ENCODE assay signal across 16 cellular contexts in genomic region chr18:80006726-80007125, GRCh38. TPM values are rescaled to one million over a fixed set of nuclear protein-coding genes. Genes with fewer than 3 reads are reported as not detected.
DNase-seq lines count a peak whose midpoint lies in the region; ATAC-seq lines count a peak whose summit lies in the region.
"Had no signal": no experiment of that assay in that cellular context is flagged by ENCODE, and none has a peak within 500 bp of the region (broad histone marks: within the 10 kb centered on the region; RNA-seq: fewer than 3 reads in every experiment).

No MANE protein-coding gene starts in this region.

- H3K27me3 ChIP-seq in HUES64 (ENCODE audit: insufficient read depth, low read length): no peaks in the 10 kb centered on the region
- H3K27me3 ChIP-seq in naive thymus-derived CD4-positive, alpha-beta T cell (ENCODE audit: control insufficient read depth in 2 of 2, insufficient read depth in 2 of 2, low read length in 2 of 2): no peaks in the 10 kb centered on the region
- H3K27me3 ChIP-seq: BLaER1 had no signal

- WGBS in HUES64: 47% methylated on average over 7 of the region's 7 CpGs

- H3K36me3 ChIP-seq in HUES64 (ENCODE audit: insufficient read depth, low read length): no peaks in the 10 kb centered on the region
- H3K36me3 ChIP-seq in naive thymus-derived CD4-positive, alpha-beta T cell (ENCODE audit: control insufficient read depth in 2 of 3, insufficient read depth in 3 of 3, low read length in 3 of 3): no peaks in the 10 kb centered on the region
- H3K36me3 ChIP-seq: HAP-1 had no signal

- POLR2A ChIA-PET in naive thymus-derived CD4-positive, alpha-beta T cell (lab: Charles Lee): no interaction called here

- intact Hi-C loops in naive thymus-derived CD4-positive, alpha-beta T cell (cut with micrococcal nuclease): no loop called here

- H3K9me3 Mint-ChIP-seq in naive thymus-derived CD4-positive, alpha-beta T cell: peaks cover 0 to 65% (median 21%) of the 10 kb centered on the region in 11 donors

- H3K4me1 ChIP-seq in HUES64 (ENCODE audit: insufficient read depth, low read length): no peaks in the 10 kb centered on the region; the same call in 1 of the 2 replicates
- no peaks in the 10 kb centered on the region for H3K4me1 ChIP-seq in naive thymus-derived CD4-positive, alpha-beta T cell (ENCODE audit: control insufficient read depth in 2 of 2, insufficient read depth in 2 of 2, low read length in 2 of 2)
- H3K4me1 ChIP-seq: BLaER1, HAP-1 had no signal

- no peaks in the 10 kb centered on the region for H3K4me1 Mint-ChIP-seq in naive thymus-derived CD4-positive, alpha-beta T cell
- H3K4me1 Mint-ChIP-seq: CD4-positive, alpha-beta memory T cell had no signal

- DNase-seq in ELF-1 (ENCODE audit: low read depth, low spot score) (peak; percentile 60), NCI-H82 (lab: John Stamatoyannopoulos, UW) (peak; percentile 71)
- no peak for DNase-seq in naive thymus-derived CD4-positive, alpha-beta T cell
- DNase-seq: CD4-positive, alpha-beta memory T cell; KG1; NCI-H1417 treated with DMSO at 0.1 percent for 48 hours; NCI-H2029; NCI-H2171; NCI-H510A; T-helper 1 cell had no signal

- H3K27me3 Mint-ChIP-seq in naive thymus-derived CD4-positive, alpha-beta T cell: no peaks in the 10 kb centered on the region
- H3K27me3 Mint-ChIP-seq: CD4-positive, alpha-beta memory T cell had no signal

- no peak overlapping the region for H3K4me3 ChIP-seq in HUES64 (ENCODE audit: low read length)
- H3K4me3 ChIP-seq in iPS-18c (ENCODE audit: insufficient read depth, low read depth, low read length): 0 out of 2 replicates have a peak overlapping the region, but pooled peaks have one; percentile 3
- no peak overlapping the region for H3K4me3 ChIP-seq in naive thymus-derived CD4-positive, alpha-beta T cell (ENCODE audit: low read length)
- H3K4me3 ChIP-seq: BLaER1, HAP-1 had no signal

- H3K27ac ChIP-seq in HUES64 (ENCODE audit: low read depth, low read length): peak overlapping the region; percentile 55; the same call in 1 of the 2 replicates
- no peak overlapping the region for H3K27ac ChIP-seq in naive thymus-derived CD4-positive, alpha-beta T cell (ENCODE audit: low read depth, low read length)
- H3K27ac ChIP-seq: BLaER1 had no signal

- H3K27ac Mint-ChIP-seq in naive thymus-derived CD4-positive, alpha-beta T cell: no peak overlapping the region
- H3K27ac Mint-ChIP-seq: CD4-positive, alpha-beta memory T cell had no signal

- H3K9ac ChIP-seq in HUES64 (ENCODE audit: low read depth, low read length): no peak overlapping the region
- H3K9ac ChIP-seq: BLaER1 had no signal

- peaks cover 9% of the 10 kb centered on the region; the same call in 1 of the 2 replicates for H3K9me3 ChIP-seq in HUES64 (ENCODE audit: insufficient read depth, low read depth, low read length)
- peaks cover 11% of the 10 kb centered on the region for H3K9me3 ChIP-seq in iPS-18c (ENCODE audit: control insufficient read depth, insufficient read depth, low read length)
- H3K9me3 ChIP-seq in naive thymus-derived CD4-positive, alpha-beta T cell (ENCODE audit: control insufficient read depth in 2 of 3, low read length in 3 of 3): peaks cover 0 to 8% (median 0%) of the 10 kb centered on the region in 3 experiments
- H3K9me3 ChIP-seq: HAP-1 had no signal

- no peak overlapping the region for H3K4me3 Mint-ChIP-seq in naive thymus-derived CD4-positive, alpha-beta T cell
- H3K4me3 Mint-ChIP-seq: CD4-positive, alpha-beta memory T cell had no signal

- H3K36me3 Mint-ChIP-seq in naive thymus-derived CD4-positive, alpha-beta T cell: peaks cover 0 to 45% (median 35%) of the 10 kb centered on the region in 5 donors

- ATAC-seq in HG03354 (IDR thresholded peaks at IDR 0.05; ENCODE audit: poor library complexity, severe bottlenecking, unreplicated experiment) (no peak), HG02623 (IDR thresholded peaks at IDR 0.05; ENCODE audit: unreplicated experiment) (no peak)
- ATAC-seq in naive thymus-derived CD4-positive, alpha-beta T cell: no peak

- CTCF ChIA-PET in naive thymus-derived CD4-positive, alpha-beta T cell (lab: Charles Lee): no interaction called here

RNA-seq across cellular contexts. Expression of gene TXNL4A, which starts 18.4 kb away (rescaled TPM):
- polyA plus RNA-seq in HUES64 (2013, experiment 1 of 2): 175 TPM
- 158 TPM for polyA plus RNA-seq in HUES64 (2013, experiment 2 of 2)
- total RNA-seq in naive thymus-derived CD4-positive, alpha-beta T cell: 100 to 1,000 TPM in 1 of 5 experiments, 10 to 100 TPM in 4; 56.9 to 107 (median 69.7) TPM
- 100 to 1,000 TPM; 165 to 205 TPM for polyA plus RNA-seq in naive thymus-derived CD4-positive, alpha-beta T cell

RNA-seq across cellular contexts. Expression of gene RBFA, which starts 27.5 kb away (rescaled TPM):
- polyA plus RNA-seq in HUES64 (2013, experiment 1 of 2): 25.8 TPM
- 23.2 TPM for polyA plus RNA-seq in HUES64 (2013, experiment 2 of 2)
- total RNA-seq in naive thymus-derived CD4-positive, alpha-beta T cell: 10 to 100 TPM; 17.6 to 23.5 (median 21.7) TPM
- polyA plus RNA-seq in naive thymus-derived CD4-positive, alpha-beta T cell: 10 to 100 TPM; 14.6 to 15.7 TPM

RNA-seq across cellular contexts. Expression of gene HSBP1L1, which starts 42.3 kb away (rescaled TPM):
- polyA plus RNA-seq in HUES64 (2013, experiment 1 of 2): 0.95 TPM
- 0.63 TPM for polyA plus RNA-seq in HUES64 (2013, experiment 2 of 2)
- 10 to 100 TPM; 13.7 to 44.9 (median 41.7) TPM for total RNA-seq in naive thymus-derived CD4-positive, alpha-beta T cell
- 10 to 100 TPM; 21.9 to 32.4 TPM for polyA plus RNA-seq in naive thymus-derived CD4-positive, alpha-beta T cell

RNA-seq across cellular contexts. Expression of gene SLC66A2, which starts 55.3 kb away (rescaled TPM):
- 9.7 TPM for polyA plus RNA-seq in HUES64 (2013, experiment 1 of 2)
- polyA plus RNA-seq in HUES64 (2013, experiment 2 of 2): 10.4 TPM
- total RNA-seq in naive thymus-derived CD4-positive, alpha-beta T cell: 100 to 1,000 TPM in 1 of 5 experiments, 10 to 100 TPM in 4; 30.7 to 106 (median 40.4) TPM
- polyA plus RNA-seq in naive thymus-derived CD4-positive, alpha-beta T cell: 10 to 100 TPM; 14.9 to 20.2 TPM

Comparison
In these comparisons a context has a peak if more than half of its experiments do, and no peak if none do; other contexts are left out.
1. DNase-seq: peak in ELF-1 (single experiment) and NCI-H82 (single experiment); none in naive thymus-derived CD4-positive, alpha-beta T cell (0 of 9).